In genomic region chr7:1974290-1974689, GRCh38 we compare ENCODE assay signal across 12 cellular contexts.
"Had no signal": no experiment of that assay in that cellular context is flagged by ENCODE, and none has a peak within 500 bp of the region (broad histone marks: within the 10 kb centered on the region; RNA-seq: fewer than 3 reads in every experiment).

No MANE protein-coding gene starts in this region.

- H3K4me3 Mint-ChIP-seq: activated B cell treated with CpG ODN at 0.5 μM for 24 hours; activated T-helper 1 cell treated with anti-CD3 and anti-CD28 coated beads, Interleukin-12 subunit alpha, Interleukin-12 subunit beta, Interleukin-2, Interleukin-4 antibody, amounts not matched to agents 30 ng/mL and 10 ng/mL and 1 ng/mL, durations not matched to agents 14 hours and 24 hours and 36 hours; stimulated activated naive B cell treated with anti-CD40 and anti-IgM and Interleukin-4, amounts not matched to agents 10 μg/mL and 1 μg/mL and 100 μg/mL, for 72 hours had no signal

- H3K27me3 Mint-ChIP-seq: activated B cell treated with CpG ODN at 0.5 μM for 24 hours; stimulated activated naive B cell treated with anti-CD40 and anti-IgM and Interleukin-4, amounts not matched to agents 10 μg/mL and 1 μg/mL and 100 μg/mL, for 72 hours had no signal

- H3K9me3 ChIP-seq: left lung, sigmoid colon, thyroid gland had no signal

- DNase-seq: activated B cell treated with CpG ODN at 0.5 μM for 24 hours; activated CD4-positive, alpha-beta T cell treated with anti-CD3 and anti-CD28 coated beads for 4 hours; activated naive CD4-positive, alpha-beta T cell treated with Interleukin-2 at 50 U/mL for 16 hours; head of caudate nucleus; sigmoid colon; stimulated activated CD4-positive, alpha-beta T cell treated with anti-CD3 and anti-CD28 coated beads, Interleukin-4, amount 100 ng/mL, for 4 hours; stimulated activated naive B cell treated with anti-CD40 and anti-IgM and Interleukin-4, amounts not matched to agents 10 μg/mL and 1 μg/mL and 100 μg/mL, for 72 hours; thyroid gland had no signal

- H3K9me3 Mint-ChIP-seq: activated B cell treated with CpG ODN at 0.5 μM for 24 hours; activated T-helper 1 cell treated with anti-CD3 and anti-CD28 coated beads, Interleukin-12 subunit alpha, Interleukin-12 subunit beta, Interleukin-2, Interleukin-4 antibody, amounts not matched to agents 30 ng/mL and 10 ng/mL and 1 ng/mL, durations not matched to agents 14 hours and 24 hours and 36 hours had no signal

- ATAC-seq: left lung; stimulated activated naive B cell treated with anti-CD40 and anti-IgM and Interleukin-4, amounts not matched to agents 10 μg/mL and 1 μg/mL and 100 μg/mL, for 72 hours had no signal

- H3K27me3 ChIP-seq: left lung, sigmoid colon, thyroid gland had no signal

- H3K27ac ChIP-seq: coronary artery, left lung, parathyroid adenoma, sigmoid colon, thyroid gland had no signal

- H3K4me1 ChIP-seq: left lung, parathyroid adenoma, sigmoid colon, thyroid gland had no signal

- H3K27ac Mint-ChIP-seq: activated B cell treated with CpG ODN at 0.5 μM for 24 hours; activated T-helper 1 cell treated with anti-CD3 and anti-CD28 coated beads, Interleukin-12 subunit alpha, Interleukin-12 subunit beta, Interleukin-2, Interleukin-4 antibody, amounts not matched to agents 30 ng/mL and 10 ng/mL and 1 ng/mL, durations not matched to agents 14 hours and 24 hours and 36 hours; stimulated activated naive B cell treated with anti-CD40 and anti-IgM and Interleukin-4, amounts not matched to agents 10 μg/mL and 1 μg/mL and 100 μg/mL, for 72 hours had no signal

- H3K4me3 ChIP-seq: coronary artery, left lung, sigmoid colon, thyroid gland had no signal
